ENCODE assay signal across 8 cellular contexts in the genomic region with DNA sequence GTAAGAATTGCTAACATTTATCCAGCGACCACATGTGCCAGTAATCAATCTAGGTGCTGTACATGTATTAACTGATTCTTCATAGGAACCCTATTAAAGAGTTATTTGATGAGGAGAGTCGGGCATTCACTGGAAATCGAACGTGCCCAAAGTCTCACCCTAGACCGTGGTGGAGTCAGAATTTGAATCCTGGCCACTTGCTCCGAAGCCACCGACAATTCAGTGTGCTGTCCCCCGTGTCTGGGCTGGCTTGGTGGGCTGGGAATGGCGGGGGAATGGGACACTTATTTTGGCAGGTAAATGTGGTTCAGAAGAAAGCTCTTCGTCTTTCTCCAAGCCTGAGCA. TPM values are rescaled to one million over a fixed set of nuclear protein-coding genes. Genes with fewer than 3 reads are reported as not detected.
DNase-seq lines count a peak whose midpoint lies in the region; ATAC-seq, FAIRE-seq and TF ChIP-seq lines count a peak whose summit lies in the region.

No MANE protein-coding gene starts in this region.

- peak overlapping the region; percentile 73 for H3K4me3 Mint-ChIP-seq in activated naive CD8-positive, alpha-beta T cell treated with anti-CD3 and anti-CD28 coated beads for 36 hours

- H3K27ac Mint-ChIP-seq in activated naive CD8-positive, alpha-beta T cell treated with anti-CD3 and anti-CD28 coated beads for 36 hours: peak overlapping the region; percentile 1

- H3K27ac ChIP-seq in SK-N-SH (ENCODE audit: low read depth in 2 of 2, low read length in 1 of 2) (no peak overlapping the region; a peak in 1 of 4 replicates), keratinocyte (ENCODE audit: control insufficient read depth, insufficient read depth, low read length) (no peak overlapping the region), substantia nigra (ENCODE audit: low read depth, low read length, poor library complexity, severe bottlenecking) (peak overlapping the region; percentile 76)

- no peaks in the 10 kb centered on the region for H3K27me3 Mint-ChIP-seq in activated naive CD8-positive, alpha-beta T cell treated with anti-CD3 and anti-CD28 coated beads for 36 hours

- peaks cover 5% of the 10 kb centered on the region; the same call in 1 of the 2 replicates for H3K79me2 ChIP-seq in SK-N-SH (ENCODE audit: insufficient read depth)
- no peaks in the 10 kb centered on the region for H3K79me2 ChIP-seq in keratinocyte (ENCODE audit: control insufficient read depth, insufficient read depth, low read length)

- no peaks in the 10 kb centered on the region for H3K36me3 ChIP-seq in SK-N-SH (replicated peaks in 1 of 2; ENCODE audit: control insufficient read depth in 1 of 2, insufficient read depth in 2 of 2, low read length in 1 of 2)
- H3K36me3 ChIP-seq in keratinocyte (ENCODE audit: control insufficient read depth in 2 of 2, extremely low read depth in 1 of 2, insufficient read depth in 2 of 2, low read length in 2 of 2): no peaks in the 10 kb centered on the region

- H3K9me2 ChIP-seq in SK-N-SH: no peaks in the 10 kb centered on the region

- H2AFZ ChIP-seq in SK-N-SH (ENCODE audit: low read depth) (peak overlapping the region; percentile 87; the same call in 1 of the 2 replicates), keratinocyte (ENCODE audit: control insufficient read depth, low read length) (no peak overlapping the region)

- TF ChIP-seq RAD21 in SK-N-SH (IDR thresholded peaks at IDR 0.05; ENCODE audit: low read length): no peak

- POLR2A ChIA-PET in SK-N-SH (lab: Yijun Ruan, JAX): interaction anchor here (0.7 to 1.6 kb wide), 9 partner anchors 101 to 196 kb away, joined by 3 to 12 read pairs (median 3); no protein-coding TSS in a partner anchor

- H3K9me3 ChIP-seq in SK-N-SH (no peaks in the 10 kb centered on the region), keratinocyte (ENCODE audit: control insufficient read depth, low read depth, low read length) (no peaks in the 10 kb centered on the region)

- CTCF ChIA-PET in SK-N-SH (lab: Yijun Ruan, JAX): interaction anchor here (0.7 to 10.9 kb wide), 36 partner anchors 10 to 424 kb away, joined by 3 to 222 read pairs (median 4); partner anchors contain the start of gene WSB1

- peaks cover 8 to 39% of the 10 kb centered on the region in 2 experiments for H3K4me1 ChIP-seq in SK-N-SH (ENCODE audit: control insufficient read depth in 1 of 2, insufficient read depth in 2 of 2, low read depth in 1 of 2, low read length in 1 of 2)
- H3K4me1 ChIP-seq in keratinocyte (ENCODE audit: control insufficient read depth, extremely low read depth, insufficient read depth, low read length): peaks cover 6% of the 10 kb centered on the region

- TF ChIP-seq CTCF in SK-N-SH (IDR thresholded peaks at IDR 0.05) (no peak), keratinocyte (optimal IDR thresholded peaks at IDR 0.05 in 1 of 3, IDR thresholded peaks at IDR 0.05 in 1 of 3, conservative IDR thresholded peaks at IDR 0.05 in 1 of 3; ENCODE audit: extremely low read depth in 1 of 3, insufficient read depth in 2 of 3, low read length in 3 of 3) (no peak)

- peaks cover 11% of the 10 kb centered on the region; the same call in 1 of the 2 replicates for H4K20me1 ChIP-seq in SK-N-SH (ENCODE audit: insufficient read depth)
- no peaks in the 10 kb centered on the region for H4K20me1 ChIP-seq in keratinocyte (ENCODE audit: control insufficient read depth, extremely low read depth, insufficient read depth, low read length)

- H3K27me3 ChIP-seq in SK-N-SH (ENCODE audit: insufficient read depth) (no peaks in the 10 kb centered on the region), keratinocyte (ENCODE audit: control insufficient read depth, extremely low read depth, insufficient read depth, low read length) (peaks cover 11% of the 10 kb centered on the region)

- ATAC-seq in SK-N-SH treated with all-trans-retinoic acid at 6 μM for 48 hours (no peak), HG02973 (IDR thresholded peaks at IDR 0.05; ENCODE audit: unreplicated experiment) (no peak)

- H3K4me3 ChIP-seq in SK-N-SH (ENCODE audit: low read depth in 2 of 2, low read length in 1 of 2) (peak overlapping the region; percentile 73 to 80), keratinocyte (ENCODE audit: control insufficient read depth in 2 of 3, extremely low read depth in 1 of 3, insufficient read depth in 2 of 3, low read depth in 1 of 3, low read length in 3 of 3) (no peak overlapping the region)

- H3K9me3 Mint-ChIP-seq in activated naive CD8-positive, alpha-beta T cell treated with anti-CD3 and anti-CD28 coated beads for 36 hours: no peaks in the 10 kb centered on the region

- H3K4me2 ChIP-seq in SK-N-SH (peak overlapping the region; percentile 95), keratinocyte (ENCODE audit: control insufficient read depth, extremely low read depth, insufficient read depth, low read depth, low read length) (peak overlapping the region; percentile 80)

- DNase-seq in SK-N-SH: no peak
- no peak for DNase-seq in activated naive CD8-positive, alpha-beta T cell treated with anti-CD3 and anti-CD28 coated beads for 36 hours
- DNase-seq in keratinocyte (ENCODE audit: low read depth, low spot score): no peak
- no peak for DNase-seq in substantia nigra (lab: John Stamatoyannopoulos, UW)
- no peak for DNase-seq in AML-193 (lab: John Stamatoyannopoulos, UW)
- DNase-seq in NCI-H1417 treated with DMSO at 0.1 percent for 48 hours (lab: John Stamatoyannopoulos, UW): no peak

- dilution Hi-C loops in keratinocyte (cut with MboI; ENCODE audit: extremely low pct_ligation_motif_present, low sequenced_read_pairs): no loop called here

- 43% methylated on average over 9 of the region's 10 CpGs for WGBS in SK-N-SH (ENCODE audit: low lambda C conversion rate)

- peaks cover 36% of the 10 kb centered on the region for H3K4me1 Mint-ChIP-seq in activated naive CD8-positive, alpha-beta T cell treated with anti-CD3 and anti-CD28 coated beads for 36 hours

- peaks cover 13% of the 10 kb centered on the region for H3K36me3 Mint-ChIP-seq in activated naive CD8-positive, alpha-beta T cell treated with anti-CD3 and anti-CD28 coated beads for 36 hours

- no peak for TF ChIP-seq EP300 in SK-N-SH (IDR thresholded peaks at IDR 0.05; ENCODE audit: borderline replicate concordance in 1 of 2, low read depth in 1 of 2, low read length in 1 of 2)

- peaks cover 6% of the 10 kb centered on the region for H3F3A ChIP-seq in SK-N-SH (replicated peaks; ENCODE audit: insufficient read depth)

- FAIRE-seq in keratinocyte (lab: Jason Lieb, UNC): no peak

- H3K9me1 ChIP-seq in keratinocyte (ENCODE audit: control insufficient read depth, extremely low read depth, insufficient read depth, low read length): no peaks in the 10 kb centered on the region

- H3K9ac ChIP-seq in SK-N-SH: no peak overlapping the region
- no peak overlapping the region for H3K9ac ChIP-seq in keratinocyte (ENCODE audit: control insufficient read depth, extremely low read depth, insufficient read depth, low read length)

TF ChIP-seq in SK-N-SH, 30 proteins besides CTCF, POLR2A, EP300 and RAD21 (continues in another document):
- no peak for TF ChIP-seq ELF1 (IDR thresholded peaks at IDR 0.05)
- no peak for TF ChIP-seq GATA2 (CRISPR knock-in tag; IDR thresholded peaks at IDR 0.05)
- TF ChIP-seq FOXM1 (IDR thresholded peaks at IDR 0.05; ENCODE audit: low read depth): no peak
- TF ChIP-seq RFX5 (IDR thresholded peaks at IDR 0.05; ENCODE audit: low read length): no peak
- no peak for TF ChIP-seq GABPA (IDR thresholded peaks at IDR 0.05; ENCODE audit: low read depth)
- no peak for TF ChIP-seq SMC3 (IDR thresholded peaks at IDR 0.05; ENCODE audit: low read depth, low read length)
- no peak for TF ChIP-seq MXI1 (IDR thresholded peaks at IDR 0.05; ENCODE audit: low read depth, low read length)
- TF ChIP-seq FOXJ3 (CRISPR knock-in tag; IDR thresholded peaks at IDR 0.05): no peak
- no peak for TF ChIP-seq TAF1 (IDR thresholded peaks at IDR 0.05; ENCODE audit: borderline replicate concordance, low read depth, low read length)
- no peak for TF ChIP-seq JUND (IDR thresholded peaks at IDR 0.05)
- TF ChIP-seq, protein P1, sequence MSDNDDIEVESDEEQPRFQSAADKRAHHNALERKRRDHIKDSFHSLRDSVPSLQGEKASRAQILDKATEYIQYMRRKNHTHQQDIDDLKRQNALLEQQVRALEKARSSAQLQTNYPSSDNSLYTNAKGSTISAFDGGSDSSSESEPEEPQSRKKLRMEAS (IDR thresholded peaks at IDR 0.05; ENCODE audit: low read depth): no peak
- no peak for TF ChIP-seq POLR2AphosphoS5 (IDR thresholded peaks at IDR 0.05; ENCODE audit: low read depth, low read length)

TF ChIP-seq in SK-N-SH treated with all-trans-retinoic acid at 6 μM for 48 hours, 23 proteins besides CTCF, POLR2A, EP300 and RAD21:
- TF ChIP-seq ZNF565 (CRISPR knock-in tag; conservative IDR thresholded peaks at IDR 0.05; ENCODE audit: low read depth) (no peak), ZFP30 (CRISPR knock-in tag; IDR thresholded peaks at IDR 0.05) (no peak), ESRRG (CRISPR knock-in tag; IDR thresholded peaks at IDR 0.05) (no peak), PATZ1 (CRISPR knock-in tag; IDR thresholded peaks at IDR 0.05; ENCODE audit: borderline replicate concordance) (no peak), SNAI2 (CRISPR knock-in tag; IDR thresholded peaks at IDR 0.05) (no peak)

RNA-seq across cellular contexts. Expression of gene KSR1, which starts 0.7 kb away (rescaled TPM):
- polyA plus RNA-seq in SK-N-SH (2012; rRNA removed): 7.5 and 7.9 TPM in 2 replicates
- 3.9 and 5.3 TPM in 2 replicates for polyA plus RNA-seq in SK-N-SH (2012; cell fraction: cytosol; rRNA removed)
- 34.1 and 47.2 TPM in 2 replicates for polyA plus RNA-seq in SK-N-SH (2012; cell fraction: nucleus; rRNA removed)
- 10 to 100 TPM; 58.9 to 62.5 TPM for total RNA-seq in activated naive CD8-positive, alpha-beta T cell treated with anti-CD3 and anti-CD28 coated beads for 36 hours
- 0.97 to 1.8 TPM (median 1.3 TPM) in 3 replicates for polyA plus RNA-seq in keratinocyte
- polyA plus RNA-seq in keratinocyte (2011; ENCODE audit: low read depth): 3.7 TPM
- polyA plus RNA-seq in keratinocyte (2011; cell fraction: cytosol; rRNA removed): 0.64 and 0.66 TPM in 2 replicates
- 3.4 and 5.1 TPM in 2 replicates for polyA plus RNA-seq in keratinocyte (2011; cell fraction: nucleus; rRNA removed)
- 1.2 and 1.7 TPM in 2 replicates for polyA plus RNA-seq in keratinocyte (2012; ENCODE audit: low replicate concordance)
- polyA minus RNA-seq in keratinocyte: 1.8 to 3.6 TPM (median 2.0 TPM) in 3 replicates
- polyA minus RNA-seq in keratinocyte (2011; cell fraction: cytosol; rRNA and poly(A)+ RNA removed): 1.2 TPM
- 3.6 and 6.8 TPM in 2 replicates for polyA minus RNA-seq in keratinocyte (2011; cell fraction: nucleus; rRNA and poly(A)+ RNA removed)

Comparison
In these comparisons a context has a peak if more than half of its experiments do, and no peak if none do; other contexts are left out.
1. H3K4me3 ChIP-seq: peak in SK-N-SH (2 of 2); none in keratinocyte (0 of 3).